24 cellular contexts compared by ENCODE assay signal in genomic region chr11:77204792-77205466, GRCh38.
"Had no signal": no experiment of that assay in that cellular context is flagged by ENCODE, and none has a peak within 500 bp of the region (broad histone marks: within the 10 kb centered on the region; RNA-seq: fewer than 3 reads in every experiment).

No MANE protein-coding gene starts in this region.

- H3K36me3 ChIP-seq: colonic mucosa, left ventricle myocardium inferior, right atrium auricular region, thoracic aorta, uterus had no signal

- H3K9me3 ChIP-seq: body of pancreas, colonic mucosa, left ventricle myocardium inferior, mucosa of descending colon, right atrium auricular region, thoracic aorta, uterus had no signal

- H3K4me3 ChIP-seq: body of pancreas, colonic mucosa, left ventricle myocardium inferior, lung, mucosa of descending colon, right atrium auricular region, smooth muscle cell, thoracic aorta, uterus had no signal

- DNase-seq: activated CD4-positive, alpha-beta T cell treated with anti-CD3 and anti-CD28 coated beads for 48 hours; activated CD8-positive, alpha-beta T cell treated with anti-CD3 and anti-CD28 coated beads for 36 hours; activated naive CD4-positive, alpha-beta T cell; activated T-cell treated with anti-CD3 and anti-CD28 coated beads, Interleukin-2, amount 50 U/mL, for 72 hours; body of pancreas; cerebellar nuclear complex; colonic mucosa; effector memory CD4-positive, alpha-beta T cell; islet precursor cell; left ventricle myocardium inferior; mesendoderm; mucosa of descending colon; nephron progenitor cell; stimulated activated CD4-positive, alpha-beta T cell treated with anti-CD3 and anti-CD28 coated beads, Interleukin-15, amount 100 ng/mL, for 24 hours; stimulated activated CD4-positive, alpha-beta T cell treated with anti-CD3 and anti-CD28 coated beads, Interleukin-2, amount 100 ng/mL, for 24 hours; stimulated activated naive CD4-positive, alpha-beta T cell treated with Interleukin-2 at 50 U/mL for 16 hours; trophoblast cell had no signal

- H3K4me1 ChIP-seq: body of pancreas, colonic mucosa, left ventricle myocardium inferior, parathyroid adenoma, right atrium auricular region, uterus had no signal

- H3K4me1 Mint-ChIP-seq: nephron progenitor cell had no signal

- H3K27me3 Mint-ChIP-seq: activated CD8-positive, alpha-beta T cell treated with anti-CD3 and anti-CD28 coated beads for 36 hours had no signal

- H3K9me3 Mint-ChIP-seq: activated CD8-positive, alpha-beta T cell treated with anti-CD3 and anti-CD28 coated beads for 36 hours; activated naive CD4-positive, alpha-beta T cell treated with anti-CD3 and anti-CD28 coated beads, Interleukin-2, amount 50 U/mL, for 72 hours; activated T-cell treated with anti-CD3 and anti-CD28 coated beads, Interleukin-2, amount 50 U/mL, for 72 hours; nephron progenitor cell had no signal

- H3K27me3 ChIP-seq: body of pancreas, colonic mucosa, right atrium auricular region, uterus had no signal

- H3K27ac ChIP-seq: body of pancreas, colonic mucosa, left ventricle myocardium inferior, parathyroid adenoma, right atrium auricular region, thoracic aorta, uterus had no signal

- ATAC-seq: activated CD8-positive, alpha-beta T cell treated with anti-CD3 and anti-CD28 coated beads for 36 hours; activated naive CD4-positive, alpha-beta T cell treated with anti-CD3 and anti-CD28 coated beads, Interleukin-2, amount 50 U/mL, for 72 hours; activated T-cell treated with anti-CD3 and anti-CD28 coated beads, Interleukin-2, amount 50 U/mL, for 72 hours; body of pancreas; mucosa of descending colon had no signal

- H3K9ac ChIP-seq: parathyroid adenoma had no signal

- H2AFZ ChIP-seq: parathyroid adenoma had no signal

- H3K4me3 Mint-ChIP-seq: activated CD8-positive, alpha-beta T cell treated with anti-CD3 and anti-CD28 coated beads for 36 hours; activated T-cell treated with anti-CD3 and anti-CD28 coated beads, Interleukin-2, amount 50 U/mL, for 72 hours; nephron progenitor cell had no signal

- H3K27ac Mint-ChIP-seq: activated CD8-positive, alpha-beta T cell treated with anti-CD3 and anti-CD28 coated beads for 36 hours; activated T-cell treated with anti-CD3 and anti-CD28 coated beads, Interleukin-2, amount 50 U/mL, for 72 hours; nephron progenitor cell had no signal

- H3K36me3 Mint-ChIP-seq: activated naive CD4-positive, alpha-beta T cell treated with anti-CD3 and anti-CD28 coated beads, Interleukin-2, amount 50 U/mL, for 72 hours had no signal

- H3K4me2 ChIP-seq: smooth muscle cell had no signal
